ENCODE assay signal across 18 cellular contexts in genomic region chr12:129119537-129119936, GRCh38.
DNase-seq lines count a peak whose midpoint lies in the region; ATAC-seq, FAIRE-seq and TF ChIP-seq lines count a peak whose summit lies in the region.
"Had no signal": no experiment of that assay in that cellular context is flagged by ENCODE, and none has a peak within 500 bp of the region (broad histone marks: within the 10 kb centered on the region; RNA-seq: fewer than 3 reads in every experiment).

No MANE protein-coding gene starts in this region.

- DNase-seq in DND-41, result peak; percentile 42
- peak; percentile 0 for DNase-seq in KBM-7
- no peak for DNase-seq in GM12878 (ENCODE audit: low read depth, low spot score)
- DNase-seq in mesendoderm, result peak; percentile 39
- no peak for DNase-seq in DMS79 treated with DMSO at 0.1 percent for 48 hours (lab: John Stamatoyannopoulos, UW)
- DNase-seq in natural killer cell, result no peak
- DNase-seq in DMS114 treated with DMSO at 0.1 percent for 48 hours (lab: John Stamatoyannopoulos, UW; ENCODE audit: unreplicated experiment), result no peak
- DNase-seq: Caco-2, GDM1, NCI-H1105, NCI-H1694 treated with DMSO at 0.1 percent for 48 hours, NCI-H446, NCI-H748 treated with DMSO at 0.1 percent for 48 hours, SIG-M5 had no signal

- H3K27ac ChIP-seq in DND-41 (ENCODE audit: low read length) (no peak overlapping the region), GM12878 (ENCODE audit: control insufficient read depth, insufficient read depth) (no peak overlapping the region), mesendoderm (ENCODE audit: low read depth, low read length) (no peak overlapping the region)

- SMC1A ChIA-PET in GM12878 (lab: Charles Lee; ENCODE audit: uncharacterized antibody, unreplicated experiment), result interaction anchor here (0.8 kb wide), 1 partner anchor 34 kb away, joined by 3 read pairs; no protein-coding TSS in a partner anchor

- H3K4me1 Mint-ChIP-seq in natural killer cell, result no peaks in the 10 kb centered on the region
- H3K4me1 Mint-ChIP-seq: CD14-positive monocyte, IgD-negative memory B cell had no signal

- no peak for FAIRE-seq in GM12878 (lab: Jason Lieb, UNC)
- FAIRE-seq: H54 had no signal

- H3K36me3 ChIP-seq in DND-41 (ENCODE audit: insufficient read depth, low read length), result no peaks in the 10 kb centered on the region
- H3K36me3 ChIP-seq in GM12878 (ENCODE audit: control insufficient read depth in 2 of 2, insufficient read depth in 2 of 2, low read length in 1 of 2), result no peaks in the 10 kb centered on the region
- H3K36me3 ChIP-seq in mesendoderm (ENCODE audit: control insufficient read depth, insufficient read depth, low read length), result no peaks in the 10 kb centered on the region

- H3K4me3 ChIP-seq in DND-41 (ENCODE audit: low read depth in 1 of 2, low read length in 2 of 2), result no peak overlapping the region
- H3K4me3 ChIP-seq in GM12878, result no peak overlapping the region
- H3K4me3 ChIP-seq in mesendoderm (ENCODE audit: low read length), result no peak overlapping the region

- TF ChIP-seq CTCF in DND-41 (IDR thresholded peaks at IDR 0.05; ENCODE audit: borderline replicate concordance, extremely low read depth, low read length, poor library complexity, severe bottlenecking) (no peak), GM12878 (IDR thresholded peaks at IDR 0.05 in 2 of 3, conservative IDR thresholded peaks at IDR 0.05 in 1 of 3; ENCODE audit: control insufficient read depth in 2 of 3, extremely low read depth in 1 of 3, insufficient read depth in 1 of 3, low read depth in 3 of 3, low read length in 3 of 3) (no peak), natural killer cell (IDR thresholded peaks at IDR 0.05) (no peak)

- TF ChIP-seq POLR2A in GM12878 (IDR thresholded peaks at IDR 0.05; ENCODE audit: low read depth, low read length), result no peak

- RAD21 ChIA-PET in GM12878 (lab: Charles Lee; ENCODE audit: unreplicated experiment), result no interaction called here

- POLR2A ChIA-PET in GM12878 (lab: Charles Lee), result no interaction called here

- H4K5ac ChIP-seq in mesendoderm (ENCODE audit: low read length), result no peak overlapping the region

- no peak overlapping the region for H3K23ac ChIP-seq in mesendoderm (ENCODE audit: low read length)

- no peak overlapping the region for H3K4me3 Mint-ChIP-seq in natural killer cell
- H3K4me3 Mint-ChIP-seq: CD14-positive monocyte, IgD-negative memory B cell had no signal

- BruUV-seq in GM12878 (replicated peaks; lab: Mats Ljungman, UMichigan), result no TSS peak

- H3K9ac ChIP-seq in DND-41 (ENCODE audit: low read depth, low read length) (no peak overlapping the region), GM12878 (ENCODE audit: control insufficient read depth, insufficient read depth, low read length) (no peak overlapping the region), mesendoderm (ENCODE audit: low read length) (no peak overlapping the region)

- CTCF ChIA-PET in GM12878 (lab: Yijun Ruan, JAX), result no interaction called here

- H3K4me2 ChIP-seq in DND-41 (ENCODE audit: insufficient read depth, low read length) (no peak overlapping the region), GM12878 (ENCODE audit: control insufficient read depth, insufficient read depth) (no peak overlapping the region), mesendoderm (ENCODE audit: low read length) (no peak overlapping the region)

- no peaks in the 10 kb centered on the region for H3K79me1 ChIP-seq in mesendoderm (ENCODE audit: low read length)

- no peaks in the 10 kb centered on the region for H3K36me3 Mint-ChIP-seq in natural killer cell
- H3K36me3 Mint-ChIP-seq: CD14-positive monocyte had no signal

- no peaks in the 10 kb centered on the region for H3K9me3 Mint-ChIP-seq in natural killer cell

- no peak overlapping the region for H3K56ac ChIP-seq in mesendoderm (ENCODE audit: low read length)

- H4K8ac ChIP-seq in mesendoderm (ENCODE audit: low read depth, low read length), result no peak overlapping the region

- H2AFZ ChIP-seq in DND-41 (ENCODE audit: low read depth, low read length) (no peak overlapping the region), GM12878 (ENCODE audit: control insufficient read depth, low read depth, low read length) (no peak overlapping the region)

- TF ChIP-seq RAD21 in GM12878 (IDR thresholded peaks at IDR 0.05; ENCODE audit: insufficient read depth, low read depth, low read length), result no peak

- no peak overlapping the region for H2BK120ac ChIP-seq in mesendoderm (ENCODE audit: low read depth, low read length)

- WGBS in GM12878 (ENCODE audit: insufficient coverage, insufficient replicate concordance, low lambda C conversion rate, missing lambda C conversion rate), result 52% methylated on average over 1 of the region's 1 CpG
- no CpG with 5 or more reads among the region's 1 CpG for WGBS in mesendoderm (ENCODE audit: extremely low coverage, insufficient coverage, low lambda C conversion rate)

- in situ Hi-C loops in KBM-7 (cut with MboI; ENCODE audit: low pct_unique_long_range_greater_than_20kb, low sequenced_read_pairs) (no loop called here), GM12878 (cut with MboI) (no loop called here)

- H3K9me3 ChIP-seq in DND-41 (ENCODE audit: insufficient read depth, low read length, severe bottlenecking) (no peaks in the 10 kb centered on the region), GM12878 (replicated peaks; ENCODE audit: control insufficient read depth, insufficient read depth, low read length) (no peaks in the 10 kb centered on the region)
- H3K9me3 ChIP-seq: Caco-2 had no signal

- H2AK5ac ChIP-seq in mesendoderm (ENCODE audit: low read length), result no peak overlapping the region

- H3K27ac Mint-ChIP-seq in natural killer cell, result no peak overlapping the region
- H3K27ac Mint-ChIP-seq: CD14-positive monocyte, IgD-negative memory B cell had no signal

- ATAC-seq in DND-41 (ENCODE audit: insufficient read depth, low read depth) (0 out of 3 replicates have a peak, but pooled peaks have one; percentile 54), GM12878 (no peak), HG02571 (IDR thresholded peaks at IDR 0.05; ENCODE audit: unreplicated experiment) (no peak), natural killer cell (no peak)

- H3K4ac ChIP-seq in mesendoderm (ENCODE audit: low read depth, low read length), result no peak overlapping the region

- no peak for TF ChIP-seq EP300 in GM12878 (IDR thresholded peaks at IDR 0.05; ENCODE audit: borderline replicate concordance in 1 of 2, control insufficient read depth in 1 of 2, low read depth in 2 of 2, low read length in 2 of 2)

- H3K18ac ChIP-seq in mesendoderm (ENCODE audit: low read length), result no peak overlapping the region

- intact Hi-C loops in GM12878 (cut with micrococcal nuclease; ENCODE audit: unreplicated experiment) (no loop called here), natural killer cell (cut with micrococcal nuclease) (no loop called here)

- H3K27me3 ChIP-seq in DND-41 (ENCODE audit: insufficient read depth, low read length, poor library complexity), result no peaks in the 10 kb centered on the region
- no peaks in the 10 kb centered on the region for H3K27me3 ChIP-seq in GM12878 (replicated peaks in 1 of 2; ENCODE audit: control insufficient read depth in 2 of 2, insufficient read depth in 2 of 2, low read length in 1 of 2)
- H3K27me3 ChIP-seq in mesendoderm (ENCODE audit: insufficient read depth, low read length, poor library complexity), result no peaks in the 10 kb centered on the region

- no peaks in the 10 kb centered on the region for H3K79me2 ChIP-seq in DND-41 (ENCODE audit: insufficient read depth, low read length)
- no peaks in the 10 kb centered on the region for H3K79me2 ChIP-seq in GM12878 (ENCODE audit: control insufficient read depth, insufficient read depth, low read length)
- no peaks in the 10 kb centered on the region for H3K79me2 ChIP-seq in mesendoderm (ENCODE audit: control insufficient read depth, insufficient read depth, low read length)

- H3K27me3 Mint-ChIP-seq in natural killer cell (ENCODE audit: low read depth in 2 of 2), result peaks cover 11 to 41% of the 10 kb centered on the region in 2 donors
- H3K27me3 Mint-ChIP-seq: IgD-negative memory B cell had no signal

- no peaks in the 10 kb centered on the region for H3K4me1 ChIP-seq in DND-41 (ENCODE audit: insufficient read depth, low read length)
- no peaks in the 10 kb centered on the region for H3K4me1 ChIP-seq in GM12878 (ENCODE audit: control insufficient read depth, insufficient read depth, low read length)
- H3K4me1 ChIP-seq in mesendoderm (ENCODE audit: control insufficient read depth, low read depth, low read length), result no peaks in the 10 kb centered on the region
- H3K4me1 ChIP-seq: Caco-2 had no signal

- no peak overlapping the region for H2BK5ac ChIP-seq in mesendoderm (ENCODE audit: low read length)

- H2BK15ac ChIP-seq in mesendoderm (replicated peaks; ENCODE audit: low read depth), result no peak overlapping the region

- no peaks in the 10 kb centered on the region for H4K20me1 ChIP-seq in DND-41 (ENCODE audit: insufficient read depth, low read length)
- no peaks in the 10 kb centered on the region for H4K20me1 ChIP-seq in GM12878 (ENCODE audit: control insufficient read depth, insufficient read depth)

TF ChIP-seq in GM12878, 131 proteins besides CTCF, POLR2A, EP300 and RAD21 (continues in another document):
- TF ChIP-seq IRF4 (IDR thresholded peaks at IDR 0.05; ENCODE audit: low read depth, low read length), result no peak
- TF ChIP-seq, protein P1, sequence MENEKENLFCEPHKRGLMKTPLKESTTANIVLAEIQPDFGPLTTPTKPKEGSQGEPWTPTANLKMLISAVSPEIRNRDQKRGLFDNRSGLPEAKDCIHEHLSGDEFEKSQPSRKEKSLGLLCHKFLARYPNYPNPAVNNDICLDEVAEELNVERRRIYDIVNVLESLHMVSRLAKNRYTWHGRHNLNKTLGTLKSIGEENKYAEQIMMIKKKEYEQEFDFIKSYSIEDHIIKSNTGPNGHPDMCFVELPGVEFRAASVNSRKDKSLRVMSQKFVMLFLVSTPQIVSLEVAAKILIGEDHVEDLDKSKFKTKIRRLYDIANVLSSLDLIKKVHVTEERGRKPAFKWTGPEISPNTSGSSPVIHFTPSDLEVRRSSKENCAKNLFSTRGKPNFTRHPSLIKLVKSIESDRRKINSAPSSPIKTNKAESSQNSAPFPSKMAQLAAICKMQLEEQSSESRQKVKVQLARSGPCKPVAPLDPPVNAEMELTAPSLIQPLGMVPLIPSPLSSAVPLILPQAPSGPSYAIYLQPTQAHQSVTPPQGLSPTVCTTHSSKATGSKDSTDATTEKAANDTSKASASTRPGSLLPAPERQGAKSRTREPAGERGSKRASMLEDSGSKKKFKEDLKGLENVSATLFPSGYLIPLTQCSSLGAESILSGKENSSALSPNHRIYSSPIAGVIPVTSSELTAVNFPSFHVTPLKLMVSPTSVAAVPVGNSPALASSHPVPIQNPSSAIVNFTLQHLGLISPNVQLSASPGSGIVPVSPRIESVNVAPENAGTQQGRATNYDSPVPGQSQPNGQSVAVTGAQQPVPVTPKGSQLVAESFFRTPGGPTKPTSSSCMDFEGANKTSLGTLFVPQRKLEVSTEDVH (IDR thresholded peaks at IDR 0.05; ENCODE audit: low read depth, partially characterized antibody), result no peak

Comparison
In these comparisons a context has a peak if more than half of its experiments do, and no peak if none do; other contexts are left out.
1. DNase-seq: peak in DND-41 (single experiment), KBM-7 (single experiment) and mesendoderm (single experiment); none in GM12878 (single experiment), DMS79 treated with DMSO at 0.1 percent for 48 hours (single experiment), natural killer cell (single experiment) and DMS114 treated with DMSO at 0.1 percent for 48 hours (single experiment).